ENCODE assay signal across 8 cellular contexts in genomic region chr17:80891096-80892018, GRCh38.
A peak's percentile ranks its signal among the peaks of the same experiment; 100 is the strongest.
DNase-seq lines count a peak whose midpoint lies in the region; ATAC-seq and TF ChIP-seq lines count a peak whose summit lies in the region.

No MANE protein-coding gene starts in this region.

- no peak overlapping the region for H3K4ac ChIP-seq in neuronal stem cell (ENCODE audit: low read length)

- no peak overlapping the region for H4K91ac ChIP-seq in neuronal stem cell (ENCODE audit: low read depth, low read length, poor library complexity)

- peaks cover 76% of the 10 kb centered on the region for H3K36me3 Mint-ChIP-seq in activated CD4-positive, alpha-beta T cell treated with anti-CD3 and anti-CD28 coated beads, Interleukin-2, amount 10 ng/mL, durations not matched to agents 24 days and 14 days (ENCODE audit: low read depth)

- H3K4me1 Mint-ChIP-seq in activated CD4-positive, alpha-beta T cell treated with anti-CD3 and anti-CD28 coated beads, Interleukin-2, amount 10 ng/mL, durations not matched to agents 24 days and 14 days: peaks cover 66% of the 10 kb centered on the region

- peak overlapping the region; percentile 82 for H3K4me3 Mint-ChIP-seq in activated CD4-positive, alpha-beta T cell treated with anti-CD3 and anti-CD28 coated beads, Interleukin-2, amount 10 ng/mL, durations not matched to agents 24 days and 14 days

- H2BK5ac ChIP-seq in neuronal stem cell (ENCODE audit: low read length): peak overlapping the region; percentile 66

- H2BK15ac ChIP-seq in neuronal stem cell (ENCODE audit: low read length): no peak overlapping the region

- H3K9me3 ChIP-seq in neuronal stem cell (replicated peaks in 1 of 2; ENCODE audit: control insufficient read depth in 2 of 2, insufficient read depth in 1 of 2, low read depth in 1 of 2, low read length in 2 of 2) (no peaks in the 10 kb centered on the region), stomach smooth muscle (ENCODE audit: control insufficient read depth in 2 of 2, low read length in 2 of 2) (no peaks in the 10 kb centered on the region)

- H2BK120ac ChIP-seq in neuronal stem cell (ENCODE audit: low read depth, low read length): no peak overlapping the region

- H3K4me1 ChIP-seq in neuronal stem cell (ENCODE audit: control insufficient read depth in 2 of 2, insufficient read depth in 1 of 2, low read depth in 1 of 2, low read length in 2 of 2) (peaks cover 0 to 17% of the 10 kb centered on the region in 2 donors), stomach smooth muscle (ENCODE audit: control insufficient read depth, insufficient read depth, low read length) (peaks cover 33% of the 10 kb centered on the region)

- no peak overlapping the region for H3K23ac ChIP-seq in neuronal stem cell (ENCODE audit: low read depth, low read length, poor library complexity)

- peak overlapping the region; percentile 93 for H3K27ac Mint-ChIP-seq in activated CD4-positive, alpha-beta T cell treated with anti-CD3 and anti-CD28 coated beads, Interleukin-2, amount 10 ng/mL, durations not matched to agents 24 days and 14 days

- no peak overlapping the region for H3K14ac ChIP-seq in neuronal stem cell (ENCODE audit: low read length)

- H3K9ac ChIP-seq in neuronal stem cell (ENCODE audit: low read depth, low read length, poor library complexity) (no peak overlapping the region), stomach smooth muscle (ENCODE audit: low read length in 2 of 2) (peak overlapping the region; percentile 47 to 50)

- H2AFZ ChIP-seq in neuronal stem cell (ENCODE audit: low read length): no peak overlapping the region

- H2AK5ac ChIP-seq in neuronal stem cell (ENCODE audit: low read depth, low read length): no peak overlapping the region

- H3K27me3 ChIP-seq in neuronal stem cell (ENCODE audit: control insufficient read depth in 3 of 3, insufficient read depth in 3 of 3, low read depth in 1 of 3, low read length in 3 of 3) (no peaks in the 10 kb centered on the region), stomach smooth muscle (ENCODE audit: control insufficient read depth in 1 of 2, insufficient read depth in 2 of 2, low read length in 2 of 2) (no peaks in the 10 kb centered on the region)

- H3K27me3 Mint-ChIP-seq in activated CD4-positive, alpha-beta T cell treated with anti-CD3 and anti-CD28 coated beads, Interleukin-2, amount 10 ng/mL, durations not matched to agents 24 days and 14 days: no peaks in the 10 kb centered on the region

- H3K27ac ChIP-seq in neuronal stem cell (replicated peaks; ENCODE audit: low read length) (no peak overlapping the region), stomach smooth muscle (ENCODE audit: low read length) (peak overlapping the region; percentile 89)

- ATAC-seq in GM21526 (IDR thresholded peaks at IDR 0.05; ENCODE audit: low FRiP score, unreplicated experiment) (peak; percentile 33), left lobe of liver (no peak)

- H3K9me3 Mint-ChIP-seq in activated CD4-positive, alpha-beta T cell treated with anti-CD3 and anti-CD28 coated beads, Interleukin-2, amount 10 ng/mL, durations not matched to agents 24 days and 14 days: no peaks in the 10 kb centered on the region

- peak; percentile 82 for DNase-seq in AG10803 (ENCODE audit: low read depth)
- DNase-seq in LoVo (ENCODE audit: low spot score): peak; percentile 50
- peak; percentile 93 for DNase-seq in activated CD4-positive, alpha-beta T cell treated with anti-CD3 and anti-CD28 coated beads, Interleukin-2, amount 10 ng/mL, durations not matched to agents 24 days and 14 days
- peak; percentile 75 for DNase-seq in effector CD4-positive, alpha-beta T cell
- DNase-seq in neuronal stem cell (ENCODE audit: low spot score): no peak
- DNase-seq in left lobe of liver (ENCODE audit: low spot score): no peak

- no CpG with 5 or more reads among the region's 34 CpGs for WGBS in neuronal stem cell (ENCODE audit: extremely low coverage in 2 of 2, insufficient read length in 2 of 2, insufficient replicate concordance in 1 of 2), 2 donors

- no peak overlapping the region for H3K4me2 ChIP-seq in neuronal stem cell (ENCODE audit: insufficient read depth, low read length, poor library complexity, severe bottlenecking)

- peaks cover 3% of the 10 kb centered on the region for H3K79me1 ChIP-seq in neuronal stem cell (ENCODE audit: low read depth, low read length)

- peak overlapping the region; percentile 8 for H3K18ac ChIP-seq in neuronal stem cell (ENCODE audit: low read length)

- intact Hi-C loops in activated CD4-positive, alpha-beta T cell treated with anti-CD3 and anti-CD28 coated beads, Interleukin-2, amount 10 ng/mL, durations not matched to agents 24 days and 14 days (cut with micrococcal nuclease): loop anchor here (1.0 to 10.0 kb wide), 9 partner anchors 14 to 464 kb away; no protein-coding TSS in a partner anchor

- H4K8ac ChIP-seq in neuronal stem cell (ENCODE audit: low read depth, low read length): no peak overlapping the region

- no peak for TF ChIP-seq CTCF in AG10803 (conservative IDR thresholded peaks at IDR 0.05; ENCODE audit: low read length)

- H3K4me3 ChIP-seq in AG10803 (ENCODE audit: low read length): peak overlapping the region; percentile 20; the same call in 1 of the 2 replicates
- no peak overlapping the region for H3K4me3 ChIP-seq in neuronal stem cell (ENCODE audit: low read length in 2 of 2)
- H3K4me3 ChIP-seq in stomach smooth muscle (ENCODE audit: low read length in 2 of 2): peak overlapping the region in 1 of 2 donors; percentile 29

- H3K36me3 ChIP-seq in neuronal stem cell (replicated peaks in 1 of 2; ENCODE audit: control insufficient read depth in 2 of 2, insufficient read depth in 2 of 2, low read length in 2 of 2) (peaks cover 16 to 42% of the 10 kb centered on the region in 2 donors), stomach smooth muscle (ENCODE audit: control insufficient read depth in 2 of 2, insufficient read depth in 2 of 2, low read length in 2 of 2) (peaks cover 5 to 11% of the 10 kb centered on the region in 2 donors)

- H2BK12ac ChIP-seq in neuronal stem cell (ENCODE audit: low read length): no peak overlapping the region

Comparison
In these comparisons a context has a peak if more than half of its experiments do, and no peak if none do; other contexts are left out.
1. DNase-seq: peak in AG10803 (single experiment), LoVo (single experiment), activated CD4-positive, alpha-beta T cell treated with anti-CD3 and anti-CD28 coated beads, Interleukin-2, amount 10 ng/mL, durations not matched to agents 24 days and 14 days (single experiment) and effector CD4-positive, alpha-beta T cell (single experiment); none in neuronal stem cell (single experiment) and left lobe of liver (single experiment).